12 cellular contexts compared by ENCODE assay signal in the genomic region with DNA sequence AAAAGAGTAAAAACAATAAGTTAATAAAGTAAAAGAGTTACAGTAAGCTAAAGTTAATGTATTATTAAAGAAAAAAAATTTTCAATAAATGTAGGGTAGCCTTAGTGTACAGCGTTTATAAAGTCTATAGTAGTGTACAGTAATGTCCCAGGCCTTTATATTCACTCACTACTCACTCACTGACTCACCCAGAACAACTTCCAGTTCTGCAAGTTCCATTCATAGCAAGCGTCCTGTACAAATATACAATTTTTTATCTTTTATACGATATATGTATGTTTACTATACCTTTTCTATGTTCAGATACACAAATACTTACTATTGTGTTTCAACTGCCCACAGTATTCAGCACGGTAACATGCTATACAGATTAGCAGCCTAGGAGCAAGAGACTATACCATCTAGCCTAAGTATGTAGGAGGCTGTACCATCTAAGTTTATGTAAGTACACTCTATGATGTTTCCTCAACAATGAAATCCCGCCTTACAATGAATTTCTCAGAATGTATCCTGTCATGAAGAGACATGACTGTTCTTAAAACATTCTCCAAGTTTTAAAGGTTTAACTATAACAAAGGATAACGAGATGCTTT. TPM values are rescaled to one million over a fixed set of nuclear protein-coding genes. Genes with fewer than 3 reads are reported as not detected.
A peak's percentile ranks its signal among the peaks of the same experiment; 100 is the strongest.
DNase-seq lines count a peak whose midpoint lies in the region; ATAC-seq, FAIRE-seq and TF ChIP-seq lines count a peak whose summit lies in the region.
"Not testable (repeated sequence)": the region's sequence is repeated elsewhere in the genome, so short reads cannot be mapped to it uniquely, and the experiment has no call there.
"Had no signal": no experiment of that assay in that cellular context is flagged by ENCODE, and none has a peak within 500 bp of the region (broad histone marks: within the 10 kb centered on the region; RNA-seq: fewer than 3 reads in every experiment).

No MANE protein-coding gene starts in this region.

- intact Hi-C loops in pancreas (cut with DNase I): not testable (repeated sequence)

- H3K79me2 ChIP-seq in ACC112 (ENCODE audit: control insufficient read depth, insufficient read depth, low read length, unreplicated experiment) (peaks cover 37% of the 10 kb centered on the region), SK-N-SH (ENCODE audit: insufficient read depth) (peaks cover 34% of the 10 kb centered on the region)

- FAIRE-seq in GM12892 (lab: Jason Lieb, UNC) (peak; percentile 68), pancreas (lab: Jason Lieb, UNC) (peak; percentile 26)

- H3K4me1 ChIP-seq in ACC112 (ENCODE audit: control insufficient read depth, insufficient read depth, low read length, unreplicated experiment): peaks cover 32% of the 10 kb centered on the region
- peaks cover 3 to 22% of the 10 kb centered on the region in 2 experiments; a peak in 3 of 4 replicates for H3K4me1 ChIP-seq in SK-N-SH (ENCODE audit: control insufficient read depth in 1 of 2, insufficient read depth in 2 of 2, low read depth in 1 of 2, low read length in 1 of 2)
- H3K4me1 ChIP-seq in pancreas: not testable (repeated sequence)

- H3K36me3 ChIP-seq in ACC112 (ENCODE audit: insufficient read depth, low read length); brain microvascular endothelial cell (replicated peaks); pancreas: not testable (repeated sequence)
- peaks cover under 1 to 15% of the 10 kb centered on the region in 2 experiments for H3K36me3 ChIP-seq in SK-N-SH (replicated peaks in 1 of 2; ENCODE audit: control insufficient read depth in 1 of 2, insufficient read depth in 2 of 2, low read length in 1 of 2)

- H3K9me2 ChIP-seq in SK-N-SH: not testable (repeated sequence)

- DNase-seq in GM12892 (ENCODE audit: insufficient read length); SK-N-SH; epithelial cell of prostate (ENCODE audit: low read depth, low spot score); pancreas: not testable (repeated sequence)
- DNase-seq in HT1080 (ENCODE audit: low read depth) (peak; percentile 49), brain microvascular endothelial cell (peak; percentile 28), fibroblast of the aortic adventitia (ENCODE audit: low read depth) (peak; percentile 41)

- TF ChIP-seq CTCF in SK-N-SH (IDR thresholded peaks at IDR 0.05); brain microvascular endothelial cell (IDR thresholded peaks at IDR 0.05; ENCODE audit: low read depth, low read length, missing control alignments); fibroblast of the aortic adventitia (IDR thresholded peaks at IDR 0.05; ENCODE audit: insufficient read depth, low read length); pancreas (IDR thresholded peaks at IDR 0.05): not testable (repeated sequence)

- not testable (repeated sequence) for H4K20me1 ChIP-seq in SK-N-SH (ENCODE audit: insufficient read depth)

- peak overlapping the region; percentile 89 for H3K4me2 ChIP-seq in SK-N-SH

- WGBS in SK-N-SH (ENCODE audit: low lambda C conversion rate): 25% methylated on average over 6 of the region's 6 CpGs
- WGBS in pancreas, 2 donors: 78 to 84% methylated on average over 5 to 6 of the region's 6 CpGs

- POLR2A ChIA-PET in SK-N-SH (lab: Yijun Ruan, JAX): not testable (repeated sequence)

- not testable (repeated sequence) for TF ChIP-seq RAD21 in SK-N-SH (IDR thresholded peaks at IDR 0.05; ENCODE audit: low read length)

- H2AFZ ChIP-seq in ACC112 (ENCODE audit: low read length, unreplicated experiment): not testable (repeated sequence)
- peak overlapping the region; percentile 40; the same call in 1 of the 2 replicates for H2AFZ ChIP-seq in SK-N-SH (ENCODE audit: low read depth)

- TF ChIP-seq EP300 in SK-N-SH (IDR thresholded peaks at IDR 0.05; ENCODE audit: borderline replicate concordance in 1 of 2, low read depth in 1 of 2, low read length in 1 of 2): peak in 1 of 2 experiments; percentile 14; a peak in 1 of 4 replicates

- not testable (repeated sequence) for TF ChIP-seq POLR2A in GM12892 (IDR thresholded peaks at IDR 0.05; ENCODE audit: low read depth, low read length)

- peak overlapping the region; percentile 58; the same call in 1 of the 2 replicates for H3K9ac ChIP-seq in SK-N-SH

- in situ Hi-C loops in brain microvascular endothelial cell (cut with HindIII; ENCODE audit: low pct_ligation_motif_present, low sequenced_read_pairs): not testable (repeated sequence)

- peak overlapping the region; percentile 87 for H3K27ac ChIP-seq in ACC112 (ENCODE audit: low read depth, low read length)
- peak overlapping the region in 1 of 2 experiments; percentile 91; a peak in 2 of 4 replicates for H3K27ac ChIP-seq in SK-N-SH (ENCODE audit: low read depth in 2 of 2, low read length in 1 of 2)
- H3K27ac ChIP-seq in brain microvascular endothelial cell, pancreas: not testable (repeated sequence)
- peak overlapping the region; percentile 96 for H3K27ac ChIP-seq in epithelial cell of prostate

- H3K4me3 ChIP-seq in ACC112 (ENCODE audit: low read depth, low read length) (peak overlapping the region; percentile 65), SK-N-SH (ENCODE audit: low read depth in 2 of 2, low read length in 1 of 2) (peak overlapping the region in 1 of 2 experiments; percentile 26; a peak in 1 of 4 replicates)
- H3K4me3 ChIP-seq in brain microvascular endothelial cell (ENCODE audit: low read depth, low read length); fibroblast of the aortic adventitia (ENCODE audit: low read depth, low read length); pancreas: not testable (repeated sequence)

- CTCF ChIA-PET in SK-N-SH (lab: Yijun Ruan, JAX): interaction anchor here (1.0 to 1.5 kb wide), 3 partner anchors 11 to 387 kb away, joined by 3 to 6 read pairs (median 3); no protein-coding TSS in a partner anchor

- H3F3A ChIP-seq in SK-N-SH (replicated peaks; ENCODE audit: insufficient read depth): peaks cover 44% of the 10 kb centered on the region

- not testable (repeated sequence) for H3K9me3 ChIP-seq in SK-N-SH, pancreas

- not testable (repeated sequence) for H3K27me3 ChIP-seq in ACC112 (ENCODE audit: insufficient read depth, low read length); SK-N-SH (ENCODE audit: insufficient read depth); brain microvascular endothelial cell (replicated peaks); pancreas

- ATAC-seq in pancreas: not testable (repeated sequence)

TF ChIP-seq in SK-N-SH, 30 proteins besides CTCF, POLR2A, EP300 and RAD21:
- TF ChIP-seq JUND (IDR thresholded peaks at IDR 0.05) (peak; percentile 23; the same call in 1 of the 2 replicates), FOSL2 (IDR thresholded peaks at IDR 0.05; ENCODE audit: borderline replicate concordance, low read depth) (peak; percentile 61), TCF12 (IDR thresholded peaks at IDR 0.05) (peak; percentile 26; the same call in 1 of the 2 replicates)

RNA-seq across cellular contexts. Expression of a gene that starts 3.6 kb away (rescaled TPM):
- polyA plus RNA-seq in GM12892 (2012; ENCODE audit: missing spikeins): 0.53 TPM
- total RNA-seq in HT1080 (2014; rRNA removed; shearing (Covaris generic)): 0.08 TPM in 1 of 2 replicates, not detected in the other
- polyA plus RNA-seq in HT1080 (2015; cell fraction: cytosol; rRNA removed): 0.08 TPM in 1 of 2 replicates, not detected in the other
- 0.05 and 0.19 TPM in 2 replicates for polyA plus RNA-seq in HT1080 (2015; cell fraction: nucleus; rRNA removed)
- polyA plus RNA-seq in SK-N-SH (2012; rRNA removed): 14.7 and 16.6 TPM in 2 replicates
- polyA plus RNA-seq in SK-N-SH (2012; cell fraction: cytosol; rRNA removed): 20.5 and 21.4 TPM in 2 replicates
- polyA plus RNA-seq in SK-N-SH (2012; cell fraction: nucleus; rRNA removed): 5.5 and 9.3 TPM in 2 replicates
- total RNA-seq in fibroblast of the aortic adventitia (ENCODE audit: low replicate concordance): 2.5 and 38.6 TPM in 2 replicates
- total RNA-seq in pancreas: not detected
- not detected for polyA plus RNA-seq in pancreas
- total RNA-seq: CD4-positive, CD25-positive, alpha-beta regulatory T cell; GM12878; HepG2; HT-29 had no signal
- polyA plus RNA-seq: CD4-positive, CD25-positive, alpha-beta regulatory T cell; HepG2 had no signal
